Comparison of ENCODE assay signal across 10 cellular contexts in genomic region chr5:7396169-7397004, GRCh38. TPM values are rescaled to one million over a fixed set of nuclear protein-coding genes. Genes with fewer than 3 reads are reported as not detected.
A peak's percentile ranks its signal among the peaks of the same experiment; 100 is the strongest.
DNase-seq lines count a peak whose midpoint lies in the region; ATAC-seq, FAIRE-seq and TF ChIP-seq lines count a peak whose summit lies in the region.
"Had no signal": no experiment of that assay in that cellular context is flagged by ENCODE, and none has a peak within 500 bp of the region (broad histone marks: within the 10 kb centered on the region; RNA-seq: fewer than 3 reads in every experiment).

No MANE protein-coding gene starts in this region.

- H3K36me3 Mint-ChIP-seq in neural progenitor cell, result no peaks in the 10 kb centered on the region
- H3K36me3 Mint-ChIP-seq in activated T-helper 2 cell treated with anti-CD3 and anti-CD28 coated beads, Interferon-gamma antibody, Interleukin-2, Interleukin-4, amounts not matched to agents 10 μg/mL and 5 μg/mL and 100 μg/mL, durations not matched to agents 14 hours and 24 hours and 36 hours (ENCODE audit: low read depth), result peaks cover 3% of the 10 kb centered on the region

- FAIRE-seq in endothelial cell of umbilical vein (lab: Jason Lieb, UNC), result no peak

- no TSS peak for BruUV-seq in endothelial cell of umbilical vein (replicated peaks; lab: Mats Ljungman, UMichigan)

- H3K27me3 ChIP-seq in endothelial cell of umbilical vein (ENCODE audit: control insufficient read depth in 2 of 2, insufficient read depth in 2 of 2, low read length in 2 of 2) (peaks cover 6 to 12% of the 10 kb centered on the region in 2 experiments), neural progenitor cell (peaks cover 46% of the 10 kb centered on the region)

- peaks cover 1% of the 10 kb centered on the region for H3F3A ChIP-seq in neural progenitor cell (ENCODE audit: low read depth)

- ATAC-seq in HG02763 (IDR thresholded peaks at IDR 0.05; ENCODE audit: unreplicated experiment) (no peak), GM21390 (IDR thresholded peaks at IDR 0.05; ENCODE audit: unreplicated experiment) (no peak)

- TF ChIP-seq POLR2A in endothelial cell of umbilical vein (IDR thresholded peaks at IDR 0.05; ENCODE audit: low read depth, low read length), result no peak

- H3K4me3 Mint-ChIP-seq in neural progenitor cell, result peak overlapping the region; percentile 89
- no peak overlapping the region for H3K4me3 Mint-ChIP-seq in activated T-helper 2 cell treated with anti-CD3 and anti-CD28 coated beads, Interferon-gamma antibody, Interleukin-2, Interleukin-4, amounts not matched to agents 10 μg/mL and 5 μg/mL and 100 μg/mL, durations not matched to agents 14 hours and 24 hours and 36 hours (ENCODE audit: low read depth)
- H3K4me3 Mint-ChIP-seq: activated B cell treated with CpG ODN at 0.5 μM for 24 hours had no signal

- H2AFZ ChIP-seq in endothelial cell of umbilical vein (ENCODE audit: low read depth, low read length), result no peak overlapping the region
- H2AFZ ChIP-seq in neural progenitor cell (replicated peaks), result peak overlapping the region; percentile 90

- no peaks in the 10 kb centered on the region for H3K9me1 ChIP-seq in endothelial cell of umbilical vein (replicated peaks; ENCODE audit: control insufficient read depth, extremely low read depth, insufficient read depth, low read length)

- no peak overlapping the region for H3K27ac ChIP-seq in endothelial cell of umbilical vein (ENCODE audit: insufficient read depth, low read depth, low read length)
- no peak overlapping the region for H3K27ac ChIP-seq in neural progenitor cell

- POLR2A ChIA-PET in endothelial cell of umbilical vein (lab: Charles Lee), result no interaction called here

- no peaks in the 10 kb centered on the region for H3K36me3 ChIP-seq in endothelial cell of umbilical vein (ENCODE audit: control insufficient read depth in 2 of 2, extremely low read depth in 1 of 2, insufficient read depth in 2 of 2, low read length in 2 of 2)
- no peaks in the 10 kb centered on the region for H3K36me3 ChIP-seq in neural progenitor cell

- H4K20me1 ChIP-seq in endothelial cell of umbilical vein (replicated peaks; ENCODE audit: control insufficient read depth, extremely low read depth, insufficient read depth, low read length) (no peaks in the 10 kb centered on the region), neural progenitor cell (ENCODE audit: low read depth) (no peaks in the 10 kb centered on the region)

- H3K79me2 ChIP-seq in endothelial cell of umbilical vein (ENCODE audit: control insufficient read depth, insufficient read depth, low read length) (no peaks in the 10 kb centered on the region), neural progenitor cell (ENCODE audit: low read depth) (peaks cover 10% of the 10 kb centered on the region)

- H3K4me1 ChIP-seq in endothelial cell of umbilical vein (ENCODE audit: control insufficient read depth, extremely low read depth, insufficient read depth, low read length), result no peaks in the 10 kb centered on the region
- H3K4me1 ChIP-seq in neural progenitor cell, result no peaks in the 10 kb centered on the region

- dilution Hi-C loops in endothelial cell of umbilical vein (cut with MboI; ENCODE audit: extremely low pct_ligation_motif_present, low sequenced_read_pairs), result no loop called here

- CTCF ChIA-PET in endothelial cell of umbilical vein (lab: Charles Lee), result no interaction called here

- H3K27me3 Mint-ChIP-seq in neural progenitor cell (ENCODE audit: insufficient read depth, low read depth), result peaks cover 23% of the 10 kb centered on the region
- H3K27me3 Mint-ChIP-seq in activated T-helper 2 cell treated with anti-CD3 and anti-CD28 coated beads, Interferon-gamma antibody, Interleukin-2, Interleukin-4, amounts not matched to agents 10 μg/mL and 5 μg/mL and 100 μg/mL, durations not matched to agents 14 hours and 24 hours and 36 hours (ENCODE audit: low read depth), result peaks cover 34% of the 10 kb centered on the region

- H3K9me3 ChIP-seq in endothelial cell of umbilical vein (replicated peaks; ENCODE audit: control insufficient read depth, insufficient read depth, low read length) (no peaks in the 10 kb centered on the region), neural progenitor cell (ENCODE audit: low read depth) (no peaks in the 10 kb centered on the region)

- peaks cover 30% of the 10 kb centered on the region for H3K4me1 Mint-ChIP-seq in neural progenitor cell
- H3K4me1 Mint-ChIP-seq in activated T-helper 2 cell treated with anti-CD3 and anti-CD28 coated beads, Interferon-gamma antibody, Interleukin-2, Interleukin-4, amounts not matched to agents 10 μg/mL and 5 μg/mL and 100 μg/mL, durations not matched to agents 14 hours and 24 hours and 36 hours (ENCODE audit: low read depth), result peaks cover 3% of the 10 kb centered on the region
- H3K4me1 Mint-ChIP-seq: activated B cell treated with CpG ODN at 0.5 μM for 24 hours had no signal

- H3K4me2 ChIP-seq in endothelial cell of umbilical vein (ENCODE audit: insufficient read depth, low read length), result no peak overlapping the region
- H3K4me2 ChIP-seq in neural progenitor cell, result peak overlapping the region; percentile 98

- H3K9me3 Mint-ChIP-seq in neural progenitor cell, result no peaks in the 10 kb centered on the region
- H3K9me3 Mint-ChIP-seq in activated T-helper 2 cell treated with anti-CD3 and anti-CD28 coated beads, Interferon-gamma antibody, Interleukin-2, Interleukin-4, amounts not matched to agents 10 μg/mL and 5 μg/mL and 100 μg/mL, durations not matched to agents 14 hours and 24 hours and 36 hours, result no peaks in the 10 kb centered on the region
- H3K9me3 Mint-ChIP-seq: activated B cell treated with CpG ODN at 0.5 μM for 24 hours had no signal

- H3K4me3 ChIP-seq in endothelial cell of umbilical vein (replicated peaks in 1 of 3; ENCODE audit: insufficient read depth in 1 of 3, low read depth in 1 of 3, low read length in 3 of 3) (no peak overlapping the region), neural progenitor cell (peak overlapping the region; percentile 67)

- no peak overlapping the region for H3K27ac Mint-ChIP-seq in neural progenitor cell
- no peak overlapping the region for H3K27ac Mint-ChIP-seq in activated T-helper 2 cell treated with anti-CD3 and anti-CD28 coated beads, Interferon-gamma antibody, Interleukin-2, Interleukin-4, amounts not matched to agents 10 μg/mL and 5 μg/mL and 100 μg/mL, durations not matched to agents 14 hours and 24 hours and 36 hours
- H3K27ac Mint-ChIP-seq: activated B cell treated with CpG ODN at 0.5 μM for 24 hours had no signal

- DNase-seq in COLO668 (lab: John Stamatoyannopoulos, UW; ENCODE audit: unreplicated experiment) (peak; percentile 73), NCI-H1105 treated with DMSO at 0.1 percent for 48 hours (lab: John Stamatoyannopoulos, UW) (peak; percentile 61), endothelial cell of umbilical vein (ENCODE audit: low read depth, low spot score) (no peak), neural progenitor cell (ENCODE audit: low spot score) (peak; percentile 65)
- DNase-seq in activated T-helper 2 cell treated with anti-CD3 and anti-CD28 coated beads, Interferon-gamma antibody, Interleukin-2, Interleukin-4, amounts not matched to agents 10 μg/mL and 5 μg/mL and 100 μg/mL, durations not matched to agents 14 hours and 24 hours and 36 hours (ENCODE audit: low spot score), result no peak
- no peak for DNase-seq in central memory CD4-positive, alpha-beta T cell
- DNase-seq: activated B cell treated with CpG ODN at 0.5 μM for 24 hours had no signal

- H3K9ac ChIP-seq in endothelial cell of umbilical vein (replicated peaks; ENCODE audit: extremely low read depth, insufficient read depth, low read length) (no peak overlapping the region), neural progenitor cell (no peak overlapping the region)

- TF ChIP-seq CTCF in endothelial cell of umbilical vein (IDR thresholded peaks at IDR 0.05; ENCODE audit: extremely low read depth in 1 of 2, insufficient read depth in 1 of 2, low read depth in 1 of 2, low read length in 2 of 2) (no peak), neural progenitor cell (IDR thresholded peaks at IDR 0.05) (no peak)

- intact Hi-C loops in endothelial cell of umbilical vein (cut with micrococcal nuclease), result no loop called here
- intact Hi-C loops in activated T-helper 2 cell treated with anti-CD3 and anti-CD28 coated beads, Interferon-gamma antibody, Interleukin-2, Interleukin-4, amounts not matched to agents 10 μg/mL and 5 μg/mL and 100 μg/mL, durations not matched to agents 14 hours and 24 hours and 36 hours (cut with micrococcal nuclease), result loop anchor here (5.0 kb wide), 1 partner anchor 574 kb away; no protein-coding TSS in a partner anchor

TF ChIP-seq in endothelial cell of umbilical vein, 7 proteins besides CTCF, POLR2A, EP300 and RAD21:
- TF ChIP-seq JUN (IDR thresholded peaks at IDR 0.05; ENCODE audit: borderline replicate concordance, insufficient read depth, insufficient read length, low read depth) (no peak), MYC (IDR thresholded peaks at IDR 0.05; ENCODE audit: low read depth, low read length) (no peak), POLR2AphosphoS5 (IDR thresholded peaks at IDR 0.05; ENCODE audit: insufficient read depth, low read depth, low read length) (no peak), EZH2 (IDR thresholded peaks at IDR 0.05; ENCODE audit: borderline replicate concordance, low read depth, low read length, severe bottlenecking) (peak; percentile 44)

RNA-seq across cellular contexts. Expression of gene ADCY2, which starts 0.4 kb away (rescaled TPM):
- total RNA-seq in endothelial cell of umbilical vein (not detected in 2 replicates), neural progenitor cell (ENCODE audit: low replicate concordance) (0.59 and 1.2 TPM in 2 replicates)
- under 0.01 and 0.06 TPM in 2 replicates for polyA plus RNA-seq in endothelial cell of umbilical vein
- not detected in 2 replicates for polyA plus RNA-seq in endothelial cell of umbilical vein (2011; cell fraction: cytosol; rRNA removed)
- polyA plus RNA-seq in endothelial cell of umbilical vein (2011; cell fraction: nucleus; rRNA removed), result not detected in 2 replicates
- not detected in 2 replicates for polyA plus RNA-seq in endothelial cell of umbilical vein (2012)
- 0.22 TPM in 1 of 2 replicates, not detected in the other for polyA minus RNA-seq in endothelial cell of umbilical vein
- polyA minus RNA-seq in endothelial cell of umbilical vein (2011; cell fraction: cytosol; rRNA and poly(A)+ RNA removed), result not detected
- not detected in 2 replicates for polyA minus RNA-seq in endothelial cell of umbilical vein (2011; cell fraction: nucleus; rRNA and poly(A)+ RNA removed)
- total RNA-seq in activated T-helper 2 cell treated with anti-CD3 and anti-CD28 coated beads, Interferon-gamma antibody, Interleukin-2, Interleukin-4, amounts not matched to agents 10 μg/mL and 5 μg/mL and 100 μg/mL, durations not matched to agents 14 hours and 24 hours and 36 hours, result not detected in 2 replicates
- total RNA-seq: activated B cell treated with CpG ODN at 0.5 μM for 24 hours, glomerular endothelial cell had no signal

Comparison
In these comparisons a context has a peak if more than half of its experiments do, and no peak if none do; other contexts are left out.
1. DNase-seq: peak in COLO668 (single experiment), NCI-H1105 treated with DMSO at 0.1 percent for 48 hours (single experiment) and neural progenitor cell (single experiment); none in endothelial cell of umbilical vein (single experiment), activated T-helper 2 cell treated with anti-CD3 and anti-CD28 coated beads, Interferon-gamma antibody, Interleukin-2, Interleukin-4, amounts not matched to agents 10 μg/mL and 5 μg/mL and 100 μg/mL, durations not matched to agents 14 hours and 24 hours and 36 hours (single experiment) and central memory CD4-positive, alpha-beta T cell (single experiment).